Comparison of ENCODE assay signal across 23 cellular contexts in genomic region chr1:110482662-110483307, GRCh38. TPM values are rescaled to one million over a fixed set of nuclear protein-coding genes. Genes with fewer than 3 reads are reported as not detected.
DNase-seq lines count a peak whose midpoint lies in the region; ATAC-seq and TF ChIP-seq lines count a peak whose summit lies in the region.
"Had no signal": no experiment of that assay in that cellular context is flagged by ENCODE, and none has a peak within 500 bp of the region (broad histone marks: within the 10 kb centered on the region; RNA-seq: fewer than 3 reads in every experiment).

No MANE protein-coding gene starts in this region.

- H3K27ac Mint-ChIP-seq in activated CD8-positive, alpha-beta T cell treated with anti-CD3 and anti-CD28 coated beads for 36 hours = no peak overlapping the region
- no peak overlapping the region for H3K27ac Mint-ChIP-seq in activated CD8-positive, alpha-beta T cell treated with anti-CD3 and anti-CD28 coated beads, Interleukin-2, amount 10 ng/mL, durations not matched to agents 7 days and 5 days
- H3K27ac Mint-ChIP-seq: activated CD4-positive, alpha-beta T cell treated with anti-CD3 and anti-CD28 coated beads for 36 hours; activated naive CD4-positive, alpha-beta T cell treated with anti-CD3 and anti-CD28 coated beads, Interleukin-2, amount 50 U/mL, for 24 hours; stimulated activated naive CD8-positive, alpha-beta T cell treated with anti-CD3 and anti-CD28 coated beads, Interleukin-15, Interleukin-2, amounts not matched to agents 100 ng/mL and 50 ng/mL, for 24 hours had no signal

- H3K9me3 Mint-ChIP-seq in activated CD8-positive, alpha-beta T cell treated with anti-CD3 and anti-CD28 coated beads for 36 hours = no peaks in the 10 kb centered on the region
- no peaks in the 10 kb centered on the region for H3K9me3 Mint-ChIP-seq in activated CD8-positive, alpha-beta T cell treated with anti-CD3 and anti-CD28 coated beads, Interleukin-2, amount 10 ng/mL, durations not matched to agents 7 days and 5 days (ENCODE audit: insufficient read depth)
- H3K9me3 Mint-ChIP-seq: activated naive CD4-positive, alpha-beta T cell treated with anti-CD3 and anti-CD28 coated beads, Interleukin-2, amount 50 U/mL, for 24 hours; stimulated activated naive CD8-positive, alpha-beta T cell treated with anti-CD3 and anti-CD28 coated beads, Interleukin-15, Interleukin-2, amounts not matched to agents 100 ng/mL and 50 ng/mL, for 24 hours had no signal

- POLR2A ChIA-PET in activated CD8-positive, alpha-beta T cell treated with anti-CD3 and anti-CD28 coated beads for 36 hours (lab: Charles Lee) = no interaction called here
- POLR2A ChIA-PET in activated CD8-positive, alpha-beta T cell treated with anti-CD3 and anti-CD28 coated beads, Interleukin-2, amount 10 ng/mL, durations not matched to agents 7 days and 5 days (lab: Charles Lee) = interaction anchor here (0.6 kb wide), 1 partner anchor 1418 kb away, joined by 3 read pairs; no protein-coding TSS in a partner anchor

- no peaks in the 10 kb centered on the region for H3K4me1 Mint-ChIP-seq in activated CD8-positive, alpha-beta T cell treated with anti-CD3 and anti-CD28 coated beads for 36 hours (ENCODE audit: low read depth)
- no peaks in the 10 kb centered on the region for H3K4me1 Mint-ChIP-seq in activated CD8-positive, alpha-beta T cell treated with anti-CD3 and anti-CD28 coated beads, Interleukin-2, amount 10 ng/mL, durations not matched to agents 7 days and 5 days (ENCODE audit: low read depth)
- H3K4me1 Mint-ChIP-seq: activated naive CD4-positive, alpha-beta T cell treated with anti-CD3 and anti-CD28 coated beads, Interleukin-2, amount 50 U/mL, for 24 hours had no signal

- TF ChIP-seq CTCF in activated CD8-positive, alpha-beta T cell treated with anti-CD3 and anti-CD28 coated beads for 36 hours (IDR thresholded peaks at IDR 0.05) = no peak
- no peak for TF ChIP-seq CTCF in left lung (IDR thresholded peaks at IDR 0.05)

- H3K27me3 ChIP-seq in adipocyte (replicated peaks; ENCODE audit: control insufficient read depth, insufficient read depth, low read length) = peaks cover 8% of the 10 kb centered on the region
- peaks cover 0 to 20% of the 10 kb centered on the region in 2 donors for H3K27me3 ChIP-seq in left lung
- H3K27me3 ChIP-seq: ovary, right atrium auricular region, tibial nerve had no signal

- no peaks in the 10 kb centered on the region for H3K36me3 ChIP-seq in adipocyte (ENCODE audit: control insufficient read depth, insufficient read depth, low read length, severe bottlenecking)
- H3K36me3 ChIP-seq in left lung = no peaks in the 10 kb centered on the region
- H3K36me3 ChIP-seq: ovary, right atrium auricular region, tibial nerve had no signal

- peak; percentile 4 for DNase-seq in activated CD8-positive, alpha-beta T cell treated with anti-CD3 and anti-CD28 coated beads for 36 hours
- no peak for DNase-seq in activated CD8-positive, alpha-beta T cell treated with anti-CD3 and anti-CD28 coated beads, Interleukin-2, amount 10 ng/mL, durations not matched to agents 7 days and 5 days
- DNase-seq in adipocyte (ENCODE audit: low read depth) = no peak
- peak; percentile 73 to 77 for DNase-seq in left lung
- no peak for DNase-seq in NCI-H526 treated with DMSO at 0.1 percent for 48 hours (lab: John Stamatoyannopoulos, UW)
- DNase-seq in stimulated activated CD4-positive, alpha-beta T cell treated with anti-CD3 and anti-CD28 coated beads, Interleukin-2, amount 100 ng/mL, for 48 hours = no peak
- DNase-seq in RKO (ENCODE audit: low spot score) = no peak
- DNase-seq in NCI-H2029 (lab: John Stamatoyannopoulos, UW) = no peak
- DNase-seq: activated CD4-positive, alpha-beta T cell treated with anti-CD3 and anti-CD28 coated beads for 36 hours; effector CD8-positive, alpha-beta T cell; GDM1; hypothalamus; NCI-H1930; NCI-H446; ovary; PC-9; SHP77 treated with DMSO at 0.1 percent for 48 hours; SW 1271 had no signal

- ATAC-seq in activated CD8-positive, alpha-beta T cell treated with anti-CD3 and anti-CD28 coated beads for 36 hours = no peak
- no peak for ATAC-seq in activated CD8-positive, alpha-beta T cell treated with anti-CD3 and anti-CD28 coated beads, Interleukin-2, amount 10 ng/mL, durations not matched to agents 7 days and 5 days
- peak; percentile 86 for ATAC-seq in left lung
- ATAC-seq: activated CD4-positive, alpha-beta T cell treated with anti-CD3 and anti-CD28 coated beads for 36 hours had no signal

- CTCF ChIA-PET in activated CD8-positive, alpha-beta T cell treated with anti-CD3 and anti-CD28 coated beads for 36 hours (lab: Charles Lee) = interaction anchor here (1.0 to 4.4 kb wide), 3 partner anchors 13 to 280 kb away, joined by 4 to 20 read pairs (median 16); no protein-coding TSS in a partner anchor
- CTCF ChIA-PET in activated CD8-positive, alpha-beta T cell treated with anti-CD3 and anti-CD28 coated beads, Interleukin-2, amount 10 ng/mL, durations not matched to agents 7 days and 5 days (lab: Charles Lee) = interaction anchor here (0.5 to 4.2 kb wide), 4 partner anchors 13 to 462 kb away, joined by 3 to 37 read pairs (median 4); no protein-coding TSS in a partner anchor

- H3K4me1 ChIP-seq in adipocyte (ENCODE audit: control insufficient read depth, insufficient read depth, low read length) (peaks cover 37% of the 10 kb centered on the region), left lung (peaks cover 7 to 15% of the 10 kb centered on the region in 2 donors)

- peaks cover 8% of the 10 kb centered on the region for H3K27me3 Mint-ChIP-seq in activated CD8-positive, alpha-beta T cell treated with anti-CD3 and anti-CD28 coated beads for 36 hours
- H3K27me3 Mint-ChIP-seq in activated CD8-positive, alpha-beta T cell treated with anti-CD3 and anti-CD28 coated beads, Interleukin-2, amount 10 ng/mL, durations not matched to agents 7 days and 5 days (ENCODE audit: low read depth) = peaks cover 8% of the 10 kb centered on the region

- H3K4me3 Mint-ChIP-seq in activated CD8-positive, alpha-beta T cell treated with anti-CD3 and anti-CD28 coated beads for 36 hours = no peak overlapping the region
- no peak overlapping the region for H3K4me3 Mint-ChIP-seq in activated CD8-positive, alpha-beta T cell treated with anti-CD3 and anti-CD28 coated beads, Interleukin-2, amount 10 ng/mL, durations not matched to agents 7 days and 5 days
- H3K4me3 Mint-ChIP-seq: activated CD4-positive, alpha-beta T cell treated with anti-CD3 and anti-CD28 coated beads for 36 hours; activated naive CD4-positive, alpha-beta T cell treated with anti-CD3 and anti-CD28 coated beads, Interleukin-2, amount 50 U/mL, for 24 hours; stimulated activated naive CD8-positive, alpha-beta T cell treated with anti-CD3 and anti-CD28 coated beads, Interleukin-15, Interleukin-2, amounts not matched to agents 100 ng/mL and 50 ng/mL, for 24 hours had no signal

- intact Hi-C loops in activated CD8-positive, alpha-beta T cell treated with anti-CD3 and anti-CD28 coated beads for 36 hours (cut with micrococcal nuclease) = no loop called here
- intact Hi-C loops in left lung (cut with DNase I) = no loop called here

- H3K9ac ChIP-seq in adipocyte (ENCODE audit: low read length) = no peak overlapping the region

- H3K4me3 ChIP-seq in adipocyte (ENCODE audit: low read length) (peak overlapping the region; percentile 5), left lung (no peak overlapping the region)
- H3K4me3 ChIP-seq: ovary, PC-9, right atrium auricular region, tibial nerve had no signal

- peak overlapping the region; percentile 24 to 29 for H3K27ac ChIP-seq in left lung
- H3K27ac ChIP-seq: ovary, PC-9, right atrium auricular region, tibial nerve had no signal

- no peaks in the 10 kb centered on the region for H3K36me3 Mint-ChIP-seq in activated CD8-positive, alpha-beta T cell treated with anti-CD3 and anti-CD28 coated beads for 36 hours (ENCODE audit: low read depth)
- no peaks in the 10 kb centered on the region for H3K36me3 Mint-ChIP-seq in activated CD8-positive, alpha-beta T cell treated with anti-CD3 and anti-CD28 coated beads, Interleukin-2, amount 10 ng/mL, durations not matched to agents 7 days and 5 days (ENCODE audit: low read depth)
- H3K36me3 Mint-ChIP-seq: activated naive CD4-positive, alpha-beta T cell treated with anti-CD3 and anti-CD28 coated beads, Interleukin-2, amount 50 U/mL, for 24 hours had no signal

- H3K9me3 ChIP-seq in adipocyte (ENCODE audit: control insufficient read depth, low read length) = no peaks in the 10 kb centered on the region
- H3K9me3 ChIP-seq in left lung = no peaks in the 10 kb centered on the region
- H3K9me3 ChIP-seq: ovary, right atrium auricular region, tibial nerve had no signal

RNA-seq across cellular contexts. Expression of gene PROK1, which starts 31.8 kb away (rescaled TPM):
- not detected for total RNA-seq in activated CD8-positive, alpha-beta T cell treated with anti-CD3 and anti-CD28 coated beads for 36 hours
- total RNA-seq in activated CD8-positive, alpha-beta T cell treated with anti-CD3 and anti-CD28 coated beads, Interleukin-2, amount 10 ng/mL, durations not matched to agents 7 days and 5 days = not detected
- not detected for total RNA-seq in left lung
- total RNA-seq: activated CD4-positive, alpha-beta T cell treated with anti-CD3 and anti-CD28 coated beads for 36 hours; frontal cortex; PC-9 had no signal

RNA-seq across cellular contexts. Expression of gene KCNA10, which starts 36.2 kb away (rescaled TPM):
- total RNA-seq in activated CD8-positive, alpha-beta T cell treated with anti-CD3 and anti-CD28 coated beads for 36 hours = not detected
- not detected for total RNA-seq in activated CD8-positive, alpha-beta T cell treated with anti-CD3 and anti-CD28 coated beads, Interleukin-2, amount 10 ng/mL, durations not matched to agents 7 days and 5 days
- total RNA-seq in left lung = not detected
- total RNA-seq: activated CD4-positive, alpha-beta T cell treated with anti-CD3 and anti-CD28 coated beads for 36 hours; frontal cortex; ovary; PC-9; right atrium auricular region; tibial nerve had no signal

Comparison
In these comparisons a context has a peak if more than half of its experiments do, and no peak if none do; other contexts are left out.
1. DNase-seq: peak in activated CD8-positive, alpha-beta T cell treated with anti-CD3 and anti-CD28 coated beads for 36 hours (single experiment) and left lung (2 of 2); none in activated CD8-positive, alpha-beta T cell treated with anti-CD3 and anti-CD28 coated beads, Interleukin-2, amount 10 ng/mL, durations not matched to agents 7 days and 5 days (single experiment), adipocyte (single experiment), NCI-H526 treated with DMSO at 0.1 percent for 48 hours (single experiment), stimulated activated CD4-positive, alpha-beta T cell treated with anti-CD3 and anti-CD28 coated beads, Interleukin-2, amount 100 ng/mL, for 48 hours (0 of 2), RKO (single experiment) and NCI-H2029 (single experiment).